Comparison of ENCODE assay signal across 28 cellular contexts in genomic region chr2:47555368-47555767, GRCh38. TPM values are rescaled to one million over a fixed set of nuclear protein-coding genes. Genes with fewer than 3 reads are reported as not detected.
"Had no signal": no experiment of that assay in that cellular context is flagged by ENCODE, and none has a peak within 500 bp of the region (broad histone marks: within the 10 kb centered on the region; RNA-seq: fewer than 3 reads in every experiment).

No MANE protein-coding gene starts in this region.

- H3K27ac Mint-ChIP-seq: mesothelial cell of epicardium, naive B cell had no signal

- H3K4me1 Mint-ChIP-seq: naive B cell had no signal

- DNase-seq: dermis blood vessel endothelial cell; dorsolateral prefrontal cortex; effector CD4-positive, alpha-beta T cell; effector memory CD4-positive, alpha-beta T cell; erythroblast; esophagus squamous epithelium; foreskin fibroblast; foreskin melanocyte; gastrocnemius medialis; glutamatergic neuron; head of caudate nucleus; heart right ventricle; hippocampal formation; left cardiac atrium; left lung; left ventricle myocardium superior; lower lobe of right lung; mesenchymal stem cell; mucosa of descending colon; naive B cell had no signal

- H3K4me3 ChIP-seq: coronary artery, dorsolateral prefrontal cortex, esophagus squamous epithelium, gastrocnemius medialis, heart right ventricle, left lung, lower lobe of right lung, mucosa of descending colon had no signal

- H3K4me1 ChIP-seq: gastrocnemius medialis, left lung, lower lobe of right lung had no signal

- H3K9me3 Mint-ChIP-seq: mesothelial cell of epicardium had no signal

- H3K4me3 Mint-ChIP-seq: mesothelial cell of epicardium, naive B cell had no signal

- H3K9me3 ChIP-seq: esophagus squamous epithelium, gastrocnemius medialis, mucosa of descending colon had no signal

- H3K36me3 Mint-ChIP-seq: mesothelial cell of epicardium had no signal

- ATAC-seq: esophagus mucosa, gastrocnemius medialis, heart right ventricle, left cardiac atrium, left lung, left ventricle myocardium superior, lower lobe of right lung, mucosa of descending colon had no signal

- H3K36me3 ChIP-seq: esophagus squamous epithelium, gastrocnemius medialis, heart right ventricle, left lung, lower lobe of right lung had no signal

- H3K27me3 ChIP-seq: dorsolateral prefrontal cortex, heart right ventricle, left lung had no signal

- H3K27ac ChIP-seq: coronary artery, dorsolateral prefrontal cortex, epithelial cell of prostate, esophagus squamous epithelium, gastrocnemius medialis, heart right ventricle, left lung, lower lobe of right lung had no signal

RNA-seq across cellular contexts. Expression of gene KCNK12, which starts 15.4 kb away (rescaled TPM):
- total RNA-seq: esophagus mucosa, gastrocnemius medialis, left cardiac atrium, left lung, lower lobe of right lung, lung microvascular endothelial cell, mesenteric fat pad, myocyte had no signal
- polyA plus RNA-seq: keratinocyte had no signal
